ENCODE assay signal across 9 cellular contexts in genomic region chr15:90192961-90193786, GRCh38. TPM values are rescaled to one million over a fixed set of nuclear protein-coding genes. Genes with fewer than 3 reads are reported as not detected.
DNase-seq lines count a peak whose midpoint lies in the region; ATAC-seq, FAIRE-seq and TF ChIP-seq lines count a peak whose summit lies in the region.
"Had no signal": no experiment of that assay in that cellular context is flagged by ENCODE, and none has a peak within 500 bp of the region (broad histone marks: within the 10 kb centered on the region; RNA-seq: fewer than 3 reads in every experiment).

No MANE protein-coding gene starts in this region.

- ATAC-seq in GM12878 (no peak), left lobe of liver (no peak)

- POLR2A ChIA-PET in GM12878 (lab: Charles Lee) = interaction anchor here (0.7 to 6.0 kb wide), 9 partner anchors 10 to 94 kb away, joined by 3 to 101 read pairs (median 5); partner anchors contain the start of genes CIB1, GDPGP1 and SEMA4B

- H3K14ac ChIP-seq in mesenchymal stem cell (ENCODE audit: low read length in 2 of 2) = no peak overlapping the region

- SMC1A ChIA-PET in GM12878 (lab: Charles Lee; ENCODE audit: uncharacterized antibody, unreplicated experiment) = interaction anchor here (0.6 to 5.3 kb wide), 10 partner anchors 8 to 96 kb away, joined by 3 to 47 read pairs (median 8); partner anchors contain the start of genes CIB1, GDPGP1 and SEMA4B

- H3K36me3 ChIP-seq in GM12878 (ENCODE audit: control insufficient read depth in 2 of 2, insufficient read depth in 2 of 2, low read length in 1 of 2) = 0 out of 4 replicates have a peak, but pooled peaks cover 0 to 2% of the 10 kb centered on the region in 2 experiments
- H3K36me3 ChIP-seq in mesenchymal stem cell (ENCODE audit: control insufficient read depth in 1 of 2, insufficient read depth in 2 of 2, low read depth in 1 of 2, low read length in 2 of 2) = no peaks in the 10 kb centered on the region
- no peaks in the 10 kb centered on the region for H3K36me3 ChIP-seq in uterus

- H3K9ac ChIP-seq in GM12878 (ENCODE audit: control insufficient read depth, insufficient read depth, low read length) (no peak overlapping the region; the same call in 1 of the 2 replicates), mesenchymal stem cell (ENCODE audit: low read length) (no peak overlapping the region)

- FAIRE-seq in GM12878 (lab: Jason Lieb, UNC) = no peak

- H3K4me1 ChIP-seq in GM12878 (ENCODE audit: control insufficient read depth, insufficient read depth, low read length) (peaks cover 41% of the 10 kb centered on the region), mesenchymal stem cell (ENCODE audit: control insufficient read depth, insufficient read depth, low read depth, low read length) (peaks cover 23% of the 10 kb centered on the region), uterus (no peaks in the 10 kb centered on the region)

- H2BK120ac ChIP-seq in mesenchymal stem cell (ENCODE audit: low read depth, low read length) = no peak overlapping the region

- RAD21 ChIA-PET in GM12878 (lab: Charles Lee; ENCODE audit: unreplicated experiment) = interaction anchor here (0.9 to 3.3 kb wide), 11 partner anchors 8 to 39 kb away, joined by 3 to 43 read pairs (median 5); partner anchors contain the start of gene SEMA4B

- no peak overlapping the region for H2BK15ac ChIP-seq in mesenchymal stem cell (ENCODE audit: low read depth, poor library complexity, severe bottlenecking)

- peak overlapping the region; percentile 76 for H3K4me3 Mint-ChIP-seq in activated naive CD4-positive, alpha-beta T cell treated with anti-CD3 and anti-CD28 coated beads, Interleukin-2, amount 10 ng/mL, durations not matched to agents 7 days and 5 days

- BruUV-seq in GM12878 (replicated peaks; lab: Mats Ljungman, UMichigan) = no TSS peak

- H2AFZ ChIP-seq in GM12878 (ENCODE audit: control insufficient read depth, low read depth, low read length) (peak overlapping the region; percentile 37), mesenchymal stem cell (ENCODE audit: low read depth, low read length) (no peak overlapping the region)

- intact Hi-C loops in GM12878 (cut with micrococcal nuclease; ENCODE audit: unreplicated experiment) = loop anchor here (5.0 kb wide), 1 partner anchor 39 kb away; the partner anchor contains the start of genes CIB1 and GDPGP1
- intact Hi-C loops in uterus (cut with DNase I; ENCODE audit: low total_unique reads) = no loop called here

- H2BK12ac ChIP-seq in mesenchymal stem cell (ENCODE audit: low read length in 2 of 2) = peak overlapping the region in 1 of 2 experiments; percentile 49

- peak overlapping the region; percentile 62 for H3K27ac Mint-ChIP-seq in activated naive CD4-positive, alpha-beta T cell treated with anti-CD3 and anti-CD28 coated beads, Interleukin-2, amount 10 ng/mL, durations not matched to agents 7 days and 5 days

- no peak overlapping the region for H4K8ac ChIP-seq in mesenchymal stem cell (ENCODE audit: low read length)

- WGBS in GM12878 (ENCODE audit: insufficient coverage, insufficient replicate concordance, low lambda C conversion rate, missing lambda C conversion rate) = 55% methylated on average over 16 of the region's 16 CpGs
- 89% methylated on average over 16 of the region's 16 CpGs for WGBS in mesenchymal stem cell

- TF ChIP-seq POLR2A in GM12878 (IDR thresholded peaks at IDR 0.05; ENCODE audit: low read depth, low read length) (no peak), uterus (IDR thresholded peaks at IDR 0.05) (no peak)

- TF ChIP-seq RAD21 in GM12878 (IDR thresholded peaks at IDR 0.05; ENCODE audit: insufficient read depth, low read depth, low read length) = no peak

- peaks cover 3% of the 10 kb centered on the region for H3K36me3 Mint-ChIP-seq in activated naive CD4-positive, alpha-beta T cell treated with anti-CD3 and anti-CD28 coated beads, Interleukin-2, amount 10 ng/mL, durations not matched to agents 7 days and 5 days

- no peak overlapping the region for H4K91ac ChIP-seq in mesenchymal stem cell (ENCODE audit: low read length)

- H3K27ac ChIP-seq in GM12878 (ENCODE audit: control insufficient read depth, insufficient read depth) (no peak overlapping the region), mesenchymal stem cell (ENCODE audit: low read length, poor library complexity, severe bottlenecking) (no peak overlapping the region), uterus (peak overlapping the region; percentile 26 to 77)

- no peak overlapping the region for H3K23ac ChIP-seq in mesenchymal stem cell (ENCODE audit: low read length in 2 of 2)

- H3K18ac ChIP-seq in mesenchymal stem cell (ENCODE audit: low read depth in 1 of 2, low read length in 2 of 2) = no peak overlapping the region

- H3K79me1 ChIP-seq in mesenchymal stem cell (replicated peaks; ENCODE audit: low read length, poor library complexity, severe bottlenecking) = peaks cover 29% of the 10 kb centered on the region

- no peak overlapping the region for H2BK5ac ChIP-seq in mesenchymal stem cell (ENCODE audit: low read depth, low read length, poor library complexity, severe bottlenecking)

- peaks cover 1% of the 10 kb centered on the region; the same call in 1 of the 2 replicates for H3K79me2 ChIP-seq in GM12878 (ENCODE audit: control insufficient read depth, insufficient read depth, low read length)

- H3K9me3 ChIP-seq in GM12878 (replicated peaks; ENCODE audit: control insufficient read depth, insufficient read depth, low read length) (no peaks in the 10 kb centered on the region), mesenchymal stem cell (ENCODE audit: control insufficient read depth, low read length) (no peaks in the 10 kb centered on the region), uterus (no peaks in the 10 kb centered on the region)

- in situ Hi-C loops in GM12878 (cut with MboI) = no loop called here

- H3K4me1 Mint-ChIP-seq in activated naive CD4-positive, alpha-beta T cell treated with anti-CD3 and anti-CD28 coated beads, Interleukin-2, amount 10 ng/mL, durations not matched to agents 7 days and 5 days = peaks cover 40% of the 10 kb centered on the region

- H3K4me2 ChIP-seq in GM12878 (ENCODE audit: control insufficient read depth, insufficient read depth) (peak overlapping the region; percentile 54), mesenchymal stem cell (ENCODE audit: low read length, poor library complexity, severe bottlenecking) (no peak overlapping the region)

- no peaks in the 10 kb centered on the region for H3K27me3 Mint-ChIP-seq in activated naive CD4-positive, alpha-beta T cell treated with anti-CD3 and anti-CD28 coated beads, Interleukin-2, amount 10 ng/mL, durations not matched to agents 7 days and 5 days

- H2AK5ac ChIP-seq in mesenchymal stem cell (ENCODE audit: low read length, severe bottlenecking) = peak overlapping the region; percentile 96

- H3K4ac ChIP-seq in mesenchymal stem cell (ENCODE audit: low read depth in 1 of 2, low read length in 2 of 2) = no peak overlapping the region

- H3K9me3 Mint-ChIP-seq in activated naive CD4-positive, alpha-beta T cell treated with anti-CD3 and anti-CD28 coated beads, Interleukin-2, amount 10 ng/mL, durations not matched to agents 7 days and 5 days = peaks cover 2% of the 10 kb centered on the region

- CTCF ChIA-PET in activated naive CD4-positive, alpha-beta T cell treated with anti-CD3 and anti-CD28 coated beads, Interleukin-2, amount 10 ng/mL, durations not matched to agents 7 days and 5 days (lab: Charles Lee) = interaction anchor here (1.6 to 2.4 kb wide), 2 partner anchors 10 to 15 kb away, joined by 5 to 7 read pairs; no protein-coding TSS in a partner anchor
- CTCF ChIA-PET in GM12878 (lab: Yijun Ruan, JAX) = interaction anchor here (0.6 to 3.6 kb wide), 9 partner anchors 7 to 89 kb away, joined by 3 to 22 read pairs (median 4); partner anchors contain the start of genes CIB1 and SEMA4B

- H3K4me3 ChIP-seq in GM12878 (0 out of 2 replicates have a peak overlapping the region, but pooled peaks have one; percentile 10), mesenchymal stem cell (ENCODE audit: insufficient read depth in 1 of 2, low read depth in 1 of 2, low read length in 2 of 2) (no peak overlapping the region), uterus (no peak overlapping the region)

- H3K27me3 ChIP-seq in GM12878 (replicated peaks in 1 of 2; ENCODE audit: control insufficient read depth in 2 of 2, insufficient read depth in 2 of 2, low read length in 1 of 2) (no peaks in the 10 kb centered on the region), mesenchymal stem cell (ENCODE audit: control insufficient read depth in 1 of 2, insufficient read depth in 1 of 2, low read length in 2 of 2) (no peaks in the 10 kb centered on the region), uterus (no peaks in the 10 kb centered on the region)

- no peaks in the 10 kb centered on the region for H4K20me1 ChIP-seq in GM12878 (ENCODE audit: control insufficient read depth, insufficient read depth)

- TF ChIP-seq EP300 in GM12878 (IDR thresholded peaks at IDR 0.05; ENCODE audit: borderline replicate concordance in 1 of 2, control insufficient read depth in 1 of 2, low read depth in 2 of 2, low read length in 2 of 2) = no peak

- DNase-seq in activated naive CD4-positive, alpha-beta T cell treated with anti-CD3 and anti-CD28 coated beads, Interleukin-2, amount 10 ng/mL, durations not matched to agents 7 days and 5 days = no peak
- DNase-seq in activated naive CD4-positive, alpha-beta T cell (lab: John Stamatoyannopoulos, UW) = no peak
- no peak for DNase-seq in GM12878 (ENCODE audit: low read depth, low spot score)
- no peak for DNase-seq in mesenchymal stem cell
- no peak for DNase-seq in uterus
- DNase-seq in COLO829 (ENCODE audit: low spot score) = no peak
- no peak for DNase-seq in left lobe of liver (ENCODE audit: low spot score)
- DNase-seq in germinal center (ENCODE audit: low spot score) = no peak
- DNase-seq: activated CD4-positive, alpha-beta T cell treated with anti-CD3 and anti-CD28 coated beads for 4 hours had no signal

- no peak for TF ChIP-seq CTCF in GM12878 (IDR thresholded peaks at IDR 0.05 in 2 of 3, conservative IDR thresholded peaks at IDR 0.05 in 1 of 3; ENCODE audit: control insufficient read depth in 2 of 3, extremely low read depth in 1 of 3, insufficient read depth in 1 of 3, low read depth in 3 of 3, low read length in 3 of 3)
- TF ChIP-seq CTCF in uterus (IDR thresholded peaks at IDR 0.05) = no peak

RNA-seq across cellular contexts. Expression of gene SEMA4B, which starts 8.0 kb away (rescaled TPM):
- 76.9 and 77.1 TPM in 2 replicates for total RNA-seq in GM12878 (2013; cell fraction: nucleolus; rRNA removed)
- total RNA-seq in GM12878 (2014; rRNA removed) (10.4 and 13.4 TPM in 2 replicates), GM12878 (2014; rRNA removed; fragmentation: Illumina TruSeq; extraction: Trizol) (7.7 and 8.8 TPM in 2 replicates), GM12878 (2021) (23.5 and 26.0 TPM in 2 replicates), uterus (10 to 100 TPM in 3 of 4 donors, 1 to 10 TPM in 1; 6.7 to 50.1 (median 22.8) TPM), left lobe of liver (23.7 TPM)
- polyA plus RNA-seq in GM12878 (2011; ENCODE audit: low read depth) = 5.7 TPM
- polyA plus RNA-seq in GM12878 (2011; rRNA removed) (3.9 and 8.7 TPM in 2 replicates), GM12878 (2014; fragmentation: Illumina TruSeq; extraction: Trizol) (3.7 and 8.1 TPM in 2 replicates), GM12878 (2014; fragmentation: Nextera tagmentation; extraction: Ambion mirVana) (1 to 10 TPM in 1 of 2 experiments, under 1 TPM in 1; 0.87 to 1.4 TPM), GM12878 (2014; rRNA removed) (16.3 and 18.1 TPM in 2 replicates), GM12878 (2016; fragmentation: Nextera tagmentation; extraction: Ambion mirVana) (10 to 100 TPM in 1 of 2 experiments, 1 to 10 TPM in 1; 10.0 to 10.8 TPM)
- polyA plus RNA-seq in GM12878 (2011; cell fraction: cytosol; rRNA removed) = 9.1 and 11.6 TPM in 2 replicates
- polyA plus RNA-seq in GM12878 (2011; cell fraction: nucleus; rRNA removed) = 40.5 and 46.0 TPM in 2 replicates
- polyA plus RNA-seq in GM12878 (2012) = 12.4 and 13.5 TPM in 2 replicates
- 18.4 and 36.0 TPM in 2 replicates for polyA minus RNA-seq in GM12878 (2011; rRNA and poly(A)+ RNA removed)
- polyA minus RNA-seq in GM12878 (2011; cell fraction: cytosol; rRNA and poly(A)+ RNA removed) = 6.4 and 14.2 TPM in 2 replicates
- 13.7 and 25.4 TPM in 2 replicates for polyA minus RNA-seq in GM12878 (2011; cell fraction: nucleus; rRNA and poly(A)+ RNA removed)
- 21.4 TPM for polyA plus RNA-seq in mesenchymal stem cell (2013, experiment 1 of 2)
- polyA plus RNA-seq in mesenchymal stem cell (2013, experiment 2 of 2) = 22.7 TPM

RNA-seq across cellular contexts. Expression of gene CIB1, which starts 40.6 kb away (rescaled TPM):
- total RNA-seq in GM12878 (2013; cell fraction: nucleolus; rRNA removed) = 10.1 and 10.3 TPM in 2 replicates
- 67.1 and 73.8 TPM in 2 replicates for total RNA-seq in GM12878 (2014; rRNA removed)
- total RNA-seq in GM12878 (2014; rRNA removed; fragmentation: Illumina TruSeq; extraction: Trizol) = 51.4 and 53.0 TPM in 2 replicates
- total RNA-seq in GM12878 (2021) = 80.8 and 88.8 TPM in 2 replicates
- polyA plus RNA-seq in GM12878 (2011; ENCODE audit: low read depth) = 55.1 TPM
- 78.5 and 155 TPM in 2 replicates for polyA plus RNA-seq in GM12878 (2011; rRNA removed)
- polyA plus RNA-seq in GM12878 (2011; cell fraction: cytosol; rRNA removed) = 207 and 248 TPM in 2 replicates
- 114 and 156 TPM in 2 replicates for polyA plus RNA-seq in GM12878 (2011; cell fraction: nucleus; rRNA removed)
- 109 and 142 TPM in 2 replicates for polyA plus RNA-seq in GM12878 (2012)
- 42.7 and 83.0 TPM in 2 replicates for polyA plus RNA-seq in GM12878 (2014; fragmentation: Illumina TruSeq; extraction: Trizol)
- 10 to 100 TPM; 10.8 to 42.5 TPM for polyA plus RNA-seq in GM12878 (2014; fragmentation: Nextera tagmentation; extraction: Ambion mirVana)
- polyA plus RNA-seq in GM12878 (2014; rRNA removed) = 141 and 142 TPM in 2 replicates
- 100 to 1,000 TPM; 128 to 134 TPM for polyA plus RNA-seq in GM12878 (2016; fragmentation: Nextera tagmentation; extraction: Ambion mirVana)
- 57.2 and 93.1 TPM in 2 replicates for polyA minus RNA-seq in GM12878 (2011; rRNA and poly(A)+ RNA removed)
- polyA minus RNA-seq in GM12878 (2011; cell fraction: cytosol; rRNA and poly(A)+ RNA removed) = 17.9 and 31.4 TPM in 2 replicates
- 11.7 and 13.8 TPM in 2 replicates for polyA minus RNA-seq in GM12878 (2011; cell fraction: nucleus; rRNA and poly(A)+ RNA removed)
- polyA plus RNA-seq in mesenchymal stem cell (2013, experiment 1 of 2) = 90.2 TPM
- 93.4 TPM for polyA plus RNA-seq in mesenchymal stem cell (2013, experiment 2 of 2)
- 10 to 100 TPM in 3 of 4 donors, 1 to 10 TPM in 1; 9.5 to 80.7 (median 49.2) TPM for total RNA-seq in uterus
- total RNA-seq in left lobe of liver = 44.1 TPM

RNA-seq across cellular contexts. Expression of gene GDPGP1, which starts 40.8 kb away (rescaled TPM):
- 14.4 and 14.8 TPM in 2 replicates for total RNA-seq in GM12878 (2013; cell fraction: nucleolus; rRNA removed)
- 5.2 and 5.6 TPM in 2 replicates for total RNA-seq in GM12878 (2014; rRNA removed)
- 2.7 and 3.5 TPM in 2 replicates for total RNA-seq in GM12878 (2014; rRNA removed; fragmentation: Illumina TruSeq; extraction: Trizol)
- total RNA-seq in GM12878 (2021) = 7.8 and 8.9 TPM in 2 replicates
- polyA plus RNA-seq in GM12878 (2011; ENCODE audit: low read depth) = 1.8 TPM
- 1.5 and 3.2 TPM in 2 replicates for polyA plus RNA-seq in GM12878 (2011; rRNA removed)
- 3.5 and 3.8 TPM in 2 replicates for polyA plus RNA-seq in GM12878 (2011; cell fraction: cytosol; rRNA removed)
- 7.7 and 7.9 TPM in 2 replicates for polyA plus RNA-seq in GM12878 (2011; cell fraction: nucleus; rRNA removed)
- polyA plus RNA-seq in GM12878 (2012) = 2.5 and 2.6 TPM in 2 replicates
- 0.90 and 2.2 TPM in 2 replicates for polyA plus RNA-seq in GM12878 (2014; fragmentation: Illumina TruSeq; extraction: Trizol)
- polyA plus RNA-seq in GM12878 (2014; fragmentation: Nextera tagmentation; extraction: Ambion mirVana) = under 1 TPM; 0.68 to 0.85 TPM
- polyA plus RNA-seq in GM12878 (2014; rRNA removed) = 4.3 TPM in 2 replicates
- polyA plus RNA-seq in GM12878 (2016; fragmentation: Nextera tagmentation; extraction: Ambion mirVana) = 1 to 10 TPM; 2.1 to 3.8 TPM
- polyA minus RNA-seq in GM12878 (2011; rRNA and poly(A)+ RNA removed) = 7.0 and 18.5 TPM in 2 replicates
- polyA minus RNA-seq in GM12878 (2011; cell fraction: cytosol; rRNA and poly(A)+ RNA removed) = 1.7 and 4.5 TPM in 2 replicates
- polyA minus RNA-seq in GM12878 (2011; cell fraction: nucleus; rRNA and poly(A)+ RNA removed) = 13.9 and 18.6 TPM in 2 replicates
- 1.1 TPM for polyA plus RNA-seq in mesenchymal stem cell (2013, experiment 1 of 2)
- polyA plus RNA-seq in mesenchymal stem cell (2013, experiment 2 of 2) = 1.0 TPM
- 10 to 100 TPM in 1 of 4 donors, 1 to 10 TPM in 1, under 1 TPM in 2; under 0.01 to 15.0 (median 4.0) TPM for total RNA-seq in uterus
- 5.6 TPM for total RNA-seq in left lobe of liver

RNA-seq across cellular contexts. Expression of gene TTLL13, which starts 56.2 kb away (rescaled TPM):
- total RNA-seq in GM12878 (2013; cell fraction: nucleolus; rRNA removed) = 0.32 and 1.2 TPM in 2 replicates
- total RNA-seq in GM12878 (2014; rRNA removed) (0.05 and 0.11 TPM in 2 replicates), GM12878 (2014; rRNA removed; fragmentation: Illumina TruSeq; extraction: Trizol) (0.09 TPM in 1 of 2 replicates, not detected in the other), GM12878 (2021) (0.13 and 0.19 TPM in 2 replicates), uterus (under 1 TPM in 1 of 4 donors, not detected in 3; 0.41 TPM), left lobe of liver (0.15 TPM)
- 0.16 TPM for polyA plus RNA-seq in GM12878 (2011; ENCODE audit: low read depth)
- polyA plus RNA-seq in GM12878 (2011; rRNA removed) (0.26 and 0.27 TPM in 2 replicates), GM12878 (2014; fragmentation: Illumina TruSeq; extraction: Trizol) (0.13 and 0.22 TPM in 2 replicates), GM12878 (2014; fragmentation: Nextera tagmentation; extraction: Ambion mirVana) (under 1 TPM in 1 of 2 experiments, not detected in 1; 0.03 TPM), GM12878 (2014; rRNA removed) (0.17 and 0.22 TPM in 2 replicates), GM12878 (2016; fragmentation: Nextera tagmentation; extraction: Ambion mirVana) (under 1 TPM; 0.09 to 0.32 TPM)
- polyA plus RNA-seq in GM12878 (2011; cell fraction: cytosol; rRNA removed) = 0.18 and 0.63 TPM in 2 replicates
- 0.34 and 1.1 TPM in 2 replicates for polyA plus RNA-seq in GM12878 (2011; cell fraction: nucleus; rRNA removed)
- 0.11 and 0.22 TPM in 2 replicates for polyA plus RNA-seq in GM12878 (2012)
- polyA minus RNA-seq in GM12878 (2011; rRNA and poly(A)+ RNA removed) = 0.15 and 0.29 TPM in 2 replicates
- not detected in 2 replicates for polyA minus RNA-seq in GM12878 (2011; cell fraction: cytosol; rRNA and poly(A)+ RNA removed)
- polyA minus RNA-seq in GM12878 (2011; cell fraction: nucleus; rRNA and poly(A)+ RNA removed) = 0.12 TPM in 1 of 2 replicates, not detected in the other
- polyA plus RNA-seq in mesenchymal stem cell (2013, experiment 1 of 2) = 0.04 TPM
- 0.11 TPM for polyA plus RNA-seq in mesenchymal stem cell (2013, experiment 2 of 2)

Comparison
In these comparisons a context has a peak if more than half of its experiments do, and no peak if none do; other contexts are left out.
1. H3K27ac ChIP-seq: peak in uterus (2 of 2); none in GM12878 (single experiment) and mesenchymal stem cell (single experiment).